In the genomic region with DNA sequence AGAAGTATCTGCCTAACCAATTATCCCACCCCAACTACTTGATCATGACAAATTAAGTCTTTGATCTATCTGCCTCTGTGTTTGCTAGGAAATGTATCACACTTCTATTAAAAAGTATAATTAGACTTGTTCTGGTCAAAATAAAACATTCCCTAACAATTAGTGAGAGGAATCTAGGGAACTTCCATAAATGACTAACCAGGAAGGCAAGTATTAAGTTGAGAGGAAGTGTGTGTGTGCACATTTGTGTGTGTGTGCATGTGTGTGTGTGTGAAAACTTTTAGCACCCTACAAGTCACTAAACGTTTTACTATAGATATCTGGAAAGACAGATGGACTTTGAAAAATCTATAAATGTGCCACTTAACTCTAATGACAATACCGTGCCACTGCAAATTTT, we compare ENCODE assay signal across 20 cellular contexts.
"Had no signal": no experiment of that assay in that cellular context is flagged by ENCODE, and none has a peak within 500 bp of the region (broad histone marks: within the 10 kb centered on the region; RNA-seq: fewer than 3 reads in every experiment).

No MANE protein-coding gene starts in this region.

- FAIRE-seq: kidney, urothelium cell line had no signal

- H3K9me3 ChIP-seq: body of pancreas, left lung, right atrium auricular region, stomach, suprapubic skin, tibial nerve had no signal

- ATAC-seq: activated CD8-positive, alpha-beta T cell treated with anti-CD3 and anti-CD28 coated beads, Interleukin-2, amount 10 ng/mL, durations not matched to agents 7 days and 5 days; body of pancreas; left lung; natural killer cell had no signal

- H3K36me3 ChIP-seq: left lung, right atrium auricular region, stomach, suprapubic skin, tibial nerve had no signal

- H3K27ac ChIP-seq: body of pancreas, epithelial cell of prostate, left lung, right atrium auricular region, stomach, suprapubic skin, tibial nerve had no signal

- H3K27me3 ChIP-seq: body of pancreas, left lung, right atrium auricular region, stomach, suprapubic skin, tibial nerve had no signal

- DNase-seq: activated CD4-positive, alpha-beta T cell treated with anti-CD3 and anti-CD28 coated beads for 1 hour; activated CD4-positive, alpha-beta T cell treated with anti-CD3 and anti-CD28 coated beads, Interleukin-2, amount 50 U/mL, for 1 hour; activated CD8-positive, alpha-beta T cell treated with anti-CD3 and anti-CD28 coated beads, Interleukin-2, amount 10 ng/mL, durations not matched to agents 7 days and 5 days; activated gamma-delta T cell; anterior cingulate cortex; body of pancreas; central memory CD4-positive, alpha-beta T cell; foreskin melanocyte; kidney; left lung; midbrain; natural killer cell; stimulated activated CD4-positive, alpha-beta T cell treated with anti-CD3 and anti-CD28 coated beads, Interleukin-1b, Interleukin-23, amount 100 ng/mL, for 48 hours; stomach; T-helper 9 cell had no signal

- H3K4me1 ChIP-seq: body of pancreas, left lung, right atrium auricular region, suprapubic skin, tibial nerve had no signal

- H3K4me3 ChIP-seq: body of pancreas, left lung, right atrium auricular region, stomach, suprapubic skin, tibial nerve had no signal
